Comparison of ENCODE assay signal across 8 cellular contexts in the genomic region with DNA sequence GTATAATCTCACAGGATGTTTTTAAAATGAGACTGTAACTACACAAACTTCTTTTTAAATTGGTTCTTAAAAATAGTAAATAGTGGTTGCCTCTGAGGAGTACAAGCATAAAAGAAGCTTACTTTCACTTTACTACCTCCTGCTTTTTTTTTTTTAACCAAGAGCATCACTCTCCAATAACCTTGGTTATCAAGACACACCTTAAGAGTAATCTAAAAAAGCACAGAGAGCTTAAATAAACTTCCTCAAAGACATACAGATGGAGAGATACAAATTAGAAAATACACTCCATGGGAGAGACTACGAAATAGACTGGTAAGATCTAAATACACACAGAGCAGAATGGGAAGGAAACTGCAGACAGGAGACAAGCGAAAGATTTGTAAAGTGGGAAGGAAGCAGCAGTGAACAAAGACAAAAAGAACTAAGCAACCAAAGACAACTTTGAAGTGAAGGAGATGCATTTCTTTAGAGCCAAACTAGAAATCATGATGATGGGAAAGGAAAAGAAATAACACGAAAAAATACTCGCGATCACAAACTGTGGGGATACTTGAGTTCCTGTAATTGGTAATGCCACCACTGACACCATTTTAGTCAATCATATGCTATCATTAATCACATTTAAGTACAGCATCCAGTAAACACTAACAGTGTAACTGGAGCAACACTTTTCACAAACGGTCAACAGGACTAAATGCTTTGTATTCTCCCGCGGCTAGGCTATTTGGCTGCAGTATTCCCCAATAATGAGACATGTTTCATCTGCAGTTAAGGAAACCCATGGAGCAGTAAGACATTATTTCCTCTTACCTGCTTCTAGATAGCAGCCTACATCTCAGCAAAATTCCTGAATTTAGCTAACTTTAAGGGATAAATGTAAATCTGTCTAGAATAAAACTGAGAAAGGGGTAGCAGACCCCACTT. TPM values are rescaled to one million over a fixed set of nuclear protein-coding genes. Genes with fewer than 3 reads are reported as not detected.
DNase-seq lines count a peak whose midpoint lies in the region; ATAC-seq, FAIRE-seq and TF ChIP-seq lines count a peak whose summit lies in the region.

No MANE protein-coding gene starts in this region.

- H3K36me3 Mint-ChIP-seq in Caco-2 (ENCODE audit: insufficient read depth, unreplicated experiment), result peaks cover 32% of the 10 kb centered on the region
- H3K36me3 Mint-ChIP-seq in activated naive CD8-positive, alpha-beta T cell treated with anti-CD3 and anti-CD28 coated beads, Interleukin-2, amount 10 ng/mL, durations not matched to agents 7 days and 5 days, result peaks cover 18% of the 10 kb centered on the region

- no peaks in the 10 kb centered on the region for H3K27me3 ChIP-seq in Caco-2 (replicated peaks; ENCODE audit: control insufficient read depth, insufficient read depth, low read length)
- H3K27me3 ChIP-seq in thymus (ENCODE audit: control insufficient read depth, insufficient read depth), result no peaks in the 10 kb centered on the region

- H3K36me3 ChIP-seq in Caco-2 (ENCODE audit: control insufficient read depth, insufficient read depth, low read length), result no peaks in the 10 kb centered on the region
- no peaks in the 10 kb centered on the region for H3K36me3 ChIP-seq in thymus (ENCODE audit: control insufficient read depth, insufficient read depth)

- H3K27me3 Mint-ChIP-seq in Caco-2 (ENCODE audit: insufficient read depth, unreplicated experiment), result no peaks in the 10 kb centered on the region
- H3K27me3 Mint-ChIP-seq in activated naive CD8-positive, alpha-beta T cell treated with anti-CD3 and anti-CD28 coated beads, Interleukin-2, amount 10 ng/mL, durations not matched to agents 7 days and 5 days, result no peaks in the 10 kb centered on the region

- intact Hi-C loops in Caco-2 (cut with micrococcal nuclease; ENCODE audit: unreplicated experiment), result no loop called here

- H3K27ac Mint-ChIP-seq in Caco-2 (ENCODE audit: unreplicated experiment), result peak overlapping the region; percentile 2
- peak overlapping the region; percentile 83 for H3K27ac Mint-ChIP-seq in activated naive CD8-positive, alpha-beta T cell treated with anti-CD3 and anti-CD28 coated beads, Interleukin-2, amount 10 ng/mL, durations not matched to agents 7 days and 5 days

- H3K9me3 ChIP-seq in Caco-2 (no peaks in the 10 kb centered on the region), thymus (ENCODE audit: control insufficient read depth) (no peaks in the 10 kb centered on the region)

- CTCF ChIA-PET in Caco-2 (lab: Charles Lee), result no interaction called here

- BruUV-seq in Caco-2 (replicated peaks; lab: Mats Ljungman, UMichigan), result no TSS peak

- FAIRE-seq in RCC 7860 (lab: Jason Lieb, UNC), result no peak

- WGBS in thymus, result 10% methylated on average over 8 of the region's 8 CpGs

- no peak overlapping the region for H3K4me3 ChIP-seq in Caco-2 (ENCODE audit: low read depth, low read length)
- H3K4me3 ChIP-seq in thymus (ENCODE audit: low read length), result peak overlapping the region; percentile 50

- POLR2A ChIA-PET in Caco-2 (lab: Charles Lee), result no interaction called here
- POLR2A ChIA-PET in activated naive CD8-positive, alpha-beta T cell treated with anti-CD3 and anti-CD28 coated beads, Interleukin-2, amount 10 ng/mL, durations not matched to agents 7 days and 5 days (lab: Charles Lee), result interaction anchor here (1.2 to 2.4 kb wide), 2 partner anchors 8 to 45 kb away, joined by 6 to 21 read pairs; partner anchors contain the start of gene SINHCAF

- DNase-seq in Caco-2 (no peak), kidney glomerular epithelial cell (lab: John Stamatoyannopoulos, UW) (peak; percentile 40), glomerular visceral epithelial cell (ENCODE audit: extremely low spot score) (no peak), RCC 7860 (ENCODE audit: low spot score) (no peak), KG1 (lab: John Stamatoyannopoulos, UW) (no peak)
- DNase-seq in activated naive CD8-positive, alpha-beta T cell treated with anti-CD3 and anti-CD28 coated beads, Interleukin-2, amount 10 ng/mL, durations not matched to agents 7 days and 5 days, result no peak

- H3K4me3 Mint-ChIP-seq in Caco-2 (ENCODE audit: unreplicated experiment), result peak overlapping the region; percentile 25
- peak overlapping the region; percentile 84 for H3K4me3 Mint-ChIP-seq in activated naive CD8-positive, alpha-beta T cell treated with anti-CD3 and anti-CD28 coated beads, Interleukin-2, amount 10 ng/mL, durations not matched to agents 7 days and 5 days

- H3K9me3 Mint-ChIP-seq in Caco-2 (ENCODE audit: unreplicated experiment), result no peaks in the 10 kb centered on the region
- H3K9me3 Mint-ChIP-seq in activated naive CD8-positive, alpha-beta T cell treated with anti-CD3 and anti-CD28 coated beads, Interleukin-2, amount 10 ng/mL, durations not matched to agents 7 days and 5 days, result no peaks in the 10 kb centered on the region

- no peak overlapping the region for H3K27ac ChIP-seq in thymus (ENCODE audit: low read depth)

- H3K4me1 Mint-ChIP-seq in Caco-2 (ENCODE audit: low read depth, unreplicated experiment), result peaks cover 39% of the 10 kb centered on the region
- H3K4me1 Mint-ChIP-seq in activated naive CD8-positive, alpha-beta T cell treated with anti-CD3 and anti-CD28 coated beads, Interleukin-2, amount 10 ng/mL, durations not matched to agents 7 days and 5 days, result peaks cover 57% of the 10 kb centered on the region

- no peak for TF ChIP-seq CTCF in Caco-2 (IDR thresholded peaks at IDR 0.05; ENCODE audit: insufficient read depth in 1 of 2, low read depth in 1 of 2, low read length in 1 of 2, severe bottlenecking in 1 of 2, unreplicated experiment in 1 of 2)

- peaks cover 81% of the 10 kb centered on the region for H3K4me1 ChIP-seq in Caco-2
- H3K4me1 ChIP-seq in thymus (ENCODE audit: control insufficient read depth, insufficient read depth, low read length), result peaks cover 6% of the 10 kb centered on the region

- ATAC-seq in HG03565 (IDR thresholded peaks at IDR 0.05; ENCODE audit: unreplicated experiment), result peak; percentile 25
- ATAC-seq in activated naive CD8-positive, alpha-beta T cell treated with anti-CD3 and anti-CD28 coated beads, Interleukin-2, amount 10 ng/mL, durations not matched to agents 7 days and 5 days (ENCODE audit: low read depth), result peak; percentile 61

RNA-seq across cellular contexts. Expression of gene SINHCAF, which starts 8.2 kb away (rescaled TPM):
- 286 and 319 TPM in 2 replicates for total RNA-seq in Caco-2 (2022)
- total RNA-seq in activated naive CD8-positive, alpha-beta T cell treated with anti-CD3 and anti-CD28 coated beads, Interleukin-2, amount 10 ng/mL, durations not matched to agents 7 days and 5 days, result 10 to 100 TPM; 74.7 to 86.3 TPM
- 57.0 TPM for polyA plus RNA-seq in thymus
